In genomic region chr10:73906524-73907447, GRCh38 we compare ENCODE assay signal across 8 cellular contexts. TPM values are rescaled to one million over a fixed set of nuclear protein-coding genes. Genes with fewer than 3 reads are reported as not detected.
DNase-seq lines count a peak whose midpoint lies in the region; ATAC-seq lines count a peak whose summit lies in the region.

No MANE protein-coding gene starts in this region.

- ATAC-seq in GM21723 (IDR thresholded peaks at IDR 0.05; ENCODE audit: unreplicated experiment): no peak
- no peak for ATAC-seq in GM19395 (IDR thresholded peaks at IDR 0.05; ENCODE audit: unreplicated experiment)

- DNase-seq in GF-D8 (lab: John Stamatoyannopoulos, UW): peak; percentile 46
- peak; percentile 52 for DNase-seq in NOMO-1 treated with DMSO at 0.1 percent for 48 hours (lab: John Stamatoyannopoulos, UW; ENCODE audit: unreplicated experiment)
- DNase-seq in dermis blood vessel endothelial cell: peak; percentile 73
- DNase-seq in mucosa of gallbladder (ENCODE audit: low spot score): peak; percentile 69
- DNase-seq in NCI-H1417 (lab: John Stamatoyannopoulos, UW): no peak
- DNase-seq in activated CD4-positive, alpha-beta T cell treated with anti-CD3 and anti-CD28 coated beads, Interleukin-2, amount 50 U/mL, for 4 hours: no peak

RNA-seq across cellular contexts. Expression of gene PLAU, which starts 4.1 kb away (rescaled TPM):
- 13.4 and 13.8 TPM in 2 replicates for total RNA-seq in dermis blood vessel endothelial cell
- 15.5 TPM for total RNA-seq in mucosa of gallbladder

RNA-seq across cellular contexts. Expression of gene CAMK2G, which starts 32.4 kb away (rescaled TPM):
- total RNA-seq in dermis blood vessel endothelial cell (27.9 and 35.1 TPM in 2 replicates), mucosa of gallbladder (43.7 TPM)

Comparison
In these comparisons a context has a peak if more than half of its experiments do, and no peak if none do; other contexts are left out.
1. DNase-seq: peak in GF-D8 (single experiment), NOMO-1 treated with DMSO at 0.1 percent for 48 hours (single experiment), dermis blood vessel endothelial cell (single experiment) and mucosa of gallbladder (single experiment); none in NCI-H1417 (0 of 3) and activated CD4-positive, alpha-beta T cell treated with anti-CD3 and anti-CD28 coated beads, Interleukin-2, amount 50 U/mL, for 4 hours (0 of 2).